ENCODE assay signal across 1 cellular context in the genomic region with DNA sequence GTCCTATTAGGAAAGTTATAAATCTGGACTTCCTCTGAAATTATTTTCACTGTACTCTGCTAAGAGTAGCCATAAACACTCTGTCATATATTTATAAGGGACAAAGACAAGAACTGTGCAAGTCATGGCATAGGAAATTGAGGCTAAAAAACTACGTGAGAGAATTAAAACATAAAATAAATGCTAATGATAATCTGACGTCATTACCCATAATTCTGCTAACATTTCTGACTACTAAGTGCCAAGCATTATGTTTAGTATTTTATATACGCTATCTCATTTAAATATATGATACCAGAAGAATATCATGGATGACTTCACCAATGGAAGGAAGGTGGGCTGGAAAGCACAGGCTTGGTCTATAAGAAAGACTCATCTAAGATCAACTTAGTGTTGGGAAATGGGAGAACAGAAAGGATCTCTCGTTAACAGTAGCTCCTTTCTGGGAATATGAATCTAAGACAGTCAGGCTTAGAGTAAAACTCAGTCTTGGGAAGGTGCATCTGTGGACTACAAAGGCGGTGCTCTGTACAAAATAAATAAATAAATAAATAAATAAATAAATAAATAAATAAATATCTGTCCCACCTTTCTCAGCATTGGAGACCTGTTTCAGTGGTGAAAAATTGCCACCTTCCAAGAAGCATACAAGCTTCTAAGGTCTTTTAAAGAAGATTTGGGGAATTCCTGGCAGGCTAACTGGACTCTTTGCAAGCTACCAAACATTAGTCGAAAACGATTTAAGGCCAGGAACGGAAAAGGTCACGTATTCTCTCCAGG.
TF ChIP-seq lines count a peak whose summit lies in the region.

No MANE protein-coding gene starts in this region.

TF ChIP-seq in K562, 482 proteins besides CTCF, POLR2A, EP300 and RAD21:
- no peak for TF ChIP-seq CSDE1 (IDR thresholded peaks at IDR 0.05)
- peak; percentile 69; the same call in 1 of the 2 replicates for TF ChIP-seq ZC3H11A (IDR thresholded peaks at IDR 0.05; ENCODE audit: low read depth, low read length)
- TF ChIP-seq, protein P1, sequence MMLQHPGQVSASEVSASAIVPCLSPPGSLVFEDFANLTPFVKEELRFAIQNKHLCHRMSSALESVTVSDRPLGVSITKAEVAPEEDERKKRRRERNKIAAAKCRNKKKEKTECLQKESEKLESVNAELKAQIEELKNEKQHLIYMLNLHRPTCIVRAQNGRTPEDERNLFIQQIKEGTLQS (IDR thresholded peaks at IDR 0.05): 0 out of 2 replicates have a peak, but pooled peaks have one; percentile 17
- TF ChIP-seq, protein P1 (CRISPR knock-in tag; conservative IDR thresholded peaks at IDR 0.05): no peak
- TF ChIP-seq ATF1 (CRISPR knock-in tag; IDR thresholded peaks at IDR 0.05): no peak
- TF ChIP-seq ATF1 (tag; IDR thresholded peaks at IDR 0.05): 0 out of 2 replicates have a peak, but pooled peaks have one; percentile 20
